In genomic region chr1:44635439-44635838, GRCh38 we compare ENCODE assay signal across 25 cellular contexts. TPM values are rescaled to one million over a fixed set of nuclear protein-coding genes. Genes with fewer than 3 reads are reported as not detected.
DNase-seq lines count a peak whose midpoint lies in the region; ATAC-seq and TF ChIP-seq lines count a peak whose summit lies in the region.
"Had no signal": no experiment of that assay in that cellular context is flagged by ENCODE, and none has a peak within 500 bp of the region (broad histone marks: within the 10 kb centered on the region; RNA-seq: fewer than 3 reads in every experiment).

No MANE protein-coding gene starts in this region.

- no peaks in the 10 kb centered on the region for H3K27me3 Mint-ChIP-seq in endodermal cell (ENCODE audit: insufficient read depth)
- H3K27me3 Mint-ChIP-seq: CD4-positive, alpha-beta memory T cell had no signal

- H3K4me1 ChIP-seq in BLaER1, result peaks cover 54% of the 10 kb centered on the region
- peaks cover 6% of the 10 kb centered on the region for H3K4me1 ChIP-seq in endodermal cell (ENCODE audit: control insufficient read depth, insufficient read depth, low read length)
- H3K4me1 ChIP-seq in psoas muscle, result peaks cover 78% of the 10 kb centered on the region
- peaks cover 7 to 59% of the 10 kb centered on the region in 2 donors for H3K4me1 ChIP-seq in adrenal gland (replicated peaks in 1 of 2)

- H3K36me3 ChIP-seq in BLaER1 (peaks cover 74% of the 10 kb centered on the region), endodermal cell (ENCODE audit: control insufficient read depth, insufficient read depth, low read length) (peaks cover 64% of the 10 kb centered on the region), psoas muscle (ENCODE audit: insufficient read depth in 1 of 2, low read depth in 1 of 2) (peaks cover 6 to 63% of the 10 kb centered on the region in 2 donors), adrenal gland (replicated peaks in 1 of 2) (peaks cover 0 to 70% of the 10 kb centered on the region in 2 donors)

- H3K27ac ChIP-seq in BLaER1 (no peak overlapping the region), RWPE1 (peak overlapping the region; percentile 91), endodermal cell (ENCODE audit: low read depth, low read length) (peak overlapping the region; percentile 83), psoas muscle (peak overlapping the region; percentile 27), adrenal gland (no peak overlapping the region)

- H3K4me2 ChIP-seq in BLaER1, result peak overlapping the region; percentile 41
- H3K4me2 ChIP-seq: GM23338 had no signal

- H3K27me3 ChIP-seq in BLaER1 (no peaks in the 10 kb centered on the region), endodermal cell (ENCODE audit: control insufficient read depth, insufficient read depth, low read length, poor library complexity, severe bottlenecking) (no peaks in the 10 kb centered on the region), psoas muscle (ENCODE audit: insufficient read depth in 3 of 3, low read length in 2 of 3) (no peaks in the 10 kb centered on the region), adrenal gland (no peaks in the 10 kb centered on the region)

- CTCF ChIA-PET in RWPE1 (lab: Yijun Ruan, JAX), result interaction anchor here (0.5 to 0.6 kb wide), 3 partner anchors 12 to 417 kb away, joined by 3 to 4 read pairs (median 3); no protein-coding TSS in a partner anchor

- H3K4me3 ChIP-seq in BLaER1 (no peak overlapping the region), endodermal cell (ENCODE audit: low read length) (no peak overlapping the region), psoas muscle (no peak overlapping the region), adrenal gland (no peak overlapping the region)
- H3K4me3 ChIP-seq: GM23338 had no signal

- H3K27ac Mint-ChIP-seq in endodermal cell, result no peak overlapping the region
- H3K27ac Mint-ChIP-seq: GM23338 had no signal

- peaks cover 55% of the 10 kb centered on the region for H3K36me3 Mint-ChIP-seq in endodermal cell (ENCODE audit: low read depth)

- 96% methylated on average over 3 to 9 of the region's 9 CpGs for WGBS in endodermal cell (ENCODE audit: insufficient coverage in 1 of 2, insufficient read length in 1 of 2), 2 experiments
- 81 to 84% (median 83%) methylated on average over 9 of the region's 9 CpGs for WGBS in psoas muscle, 3 donors
- 91 to 99% (median 95%) methylated on average over 8 to 9 of the region's 9 CpGs for WGBS in adrenal gland, 4 donors

- H3K9me3 Mint-ChIP-seq in endodermal cell, result no peaks in the 10 kb centered on the region
- H3K9me3 Mint-ChIP-seq: CD4-positive, alpha-beta memory T cell; GM23338 had no signal

- H3K9ac ChIP-seq in BLaER1, result peak overlapping the region; percentile 42
- H3K9ac ChIP-seq in endodermal cell (ENCODE audit: extremely low read depth, low read length, poor library complexity, severe bottlenecking), result no peak overlapping the region

- TF ChIP-seq CTCF in RWPE1 (conservative IDR thresholded peaks at IDR 0.05; ENCODE audit: low read depth) (no peak), endodermal cell (conservative IDR thresholded peaks at IDR 0.05) (no peak), psoas muscle (IDR thresholded peaks at IDR 0.05) (no peak), adrenal gland (IDR thresholded peaks at IDR 0.05) (no peak)

- H3K4me3 Mint-ChIP-seq in endodermal cell, result no peak overlapping the region
- H3K4me3 Mint-ChIP-seq: GM23338 had no signal

- peaks cover 20% of the 10 kb centered on the region for H3K4me1 Mint-ChIP-seq in endodermal cell

- peaks cover 80% of the 10 kb centered on the region for H4K20me1 ChIP-seq in BLaER1

- intact Hi-C loops in psoas muscle (cut with DNase I) (no loop called here), adrenal gland (cut with DNase I) (no loop called here)

- POLR2A ChIA-PET in RWPE1 (lab: Yijun Ruan, JAX; ENCODE audit: low non-redundant PET), result no interaction called here

- no peak for TF ChIP-seq POLR2A in adrenal gland (IDR thresholded peaks at IDR 0.05)

- DNase-seq in RWPE1 (ENCODE audit: low spot score) (no peak), endodermal cell (no peak), psoas muscle (peak in 1 of 2 donors; percentile 42), amygdala (lab: John Stamatoyannopoulos, UW) (no peak), adrenal gland (no peak)
- DNase-seq in activated CD4-positive, CD25-positive, alpha-beta regulatory T cell (lab: John Stamatoyannopoulos, UW), result no peak
- DNase-seq: Caco-2; CD4-positive, alpha-beta memory T cell; HCEC 1CT; IMR-90; KG1; MM.1S; NCI-H1092; NCI-H1436; NCI-H187; NCI-H2081 treated with DMSO at 0.1 percent for 48 hours; NCI-H2171; NCI-H226; NCI-H510A; NCI-H69; RPMI8226; SHP77 had no signal

- ATAC-seq in psoas muscle, result no peak
- no peak for ATAC-seq in HG02884 (IDR thresholded peaks at IDR 0.05; ENCODE audit: unreplicated experiment)
- ATAC-seq: GM23338 had no signal

- H3K9me3 ChIP-seq in BLaER1 (no peaks in the 10 kb centered on the region), endodermal cell (ENCODE audit: control insufficient read depth, low read length) (no peaks in the 10 kb centered on the region), psoas muscle (no peaks in the 10 kb centered on the region), adrenal gland (replicated peaks in 1 of 3) (no peaks in the 10 kb centered on the region)
- H3K9me3 ChIP-seq: Caco-2 had no signal

RNA-seq across cellular contexts. Expression of gene TMEM53, which starts 38.8 kb away (rescaled TPM):
- 10 to 100 TPM; 10.2 to 10.8 TPM for total RNA-seq in endodermal cell
- polyA plus RNA-seq in endodermal cell (2013, experiment 1 of 2), result 8.4 TPM
- polyA plus RNA-seq in endodermal cell (2013, experiment 2 of 2), result 10.2 TPM
- 1 to 10 TPM; 3.9 to 7.7 (median 6.3) TPM for total RNA-seq in psoas muscle
- 1 to 10 TPM; 2.4 to 6.2 (median 4.2) TPM for polyA plus RNA-seq in psoas muscle
- 10 to 100 TPM in 6 of 8 donors, 1 to 10 TPM in 2; 7.2 to 47.4 (median 13.5) TPM for total RNA-seq in adrenal gland
- 10 to 100 TPM; 10.5 to 13.5 (median 12.1) TPM for polyA plus RNA-seq in adrenal gland

RNA-seq across cellular contexts. Expression of gene ARMH1, which starts 39.1 kb away (rescaled TPM):
- total RNA-seq in endodermal cell, result 1 to 10 TPM; 3.9 to 6.3 TPM
- 6.3 TPM for polyA plus RNA-seq in endodermal cell (2013, experiment 1 of 2)
- 3.6 TPM for polyA plus RNA-seq in endodermal cell (2013, experiment 2 of 2)
- under 1 TPM in 3 of 4 donors, not detected in 1; 0.59 to 0.82 (median 0.64) TPM for total RNA-seq in psoas muscle
- under 1 TPM; 0.08 to 0.74 (median 0.26) TPM for polyA plus RNA-seq in psoas muscle
- 10 to 100 TPM in 1 of 8 donors, 1 to 10 TPM in 5, under 1 TPM in 2; 0.18 to 12.4 (median 3.7) TPM for total RNA-seq in adrenal gland
- polyA plus RNA-seq in adrenal gland, result 10 to 100 TPM in 2 of 3 donors, 1 to 10 TPM in 1; 1.8 to 76.0 (median 47.7) TPM
- total RNA-seq: Caco-2 had no signal
- polyA plus RNA-seq: GM23338 had no signal

Comparison
In these comparisons a context has a peak if more than half of its experiments do, and no peak if none do; other contexts are left out.
1. H3K27ac ChIP-seq: peak in RWPE1 (single experiment), endodermal cell (single experiment) and psoas muscle (single experiment); none in BLaER1 (single experiment) and adrenal gland (0 of 5).